ENCODE assay signal across 11 cellular contexts in the genomic region with DNA sequence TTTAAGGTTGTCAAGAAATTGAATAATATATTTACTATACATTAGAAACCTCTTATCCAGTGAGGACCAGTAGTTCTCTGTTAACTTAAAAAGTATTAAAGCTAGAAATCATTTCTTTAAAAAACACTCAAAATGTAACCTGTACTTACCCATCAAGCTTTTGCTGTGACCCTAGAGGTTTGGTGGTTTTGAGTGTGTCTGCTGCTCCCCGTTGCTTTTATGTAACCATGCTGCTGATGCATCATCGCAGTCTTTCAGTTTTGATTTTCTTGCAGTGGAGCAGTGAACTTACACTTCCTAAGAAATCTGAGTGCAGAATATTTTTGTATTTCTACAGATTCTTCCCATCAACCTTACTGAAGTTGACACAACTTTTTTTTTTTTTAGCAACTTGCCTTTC. TPM values are rescaled to one million over a fixed set of nuclear protein-coding genes. Genes with fewer than 3 reads are reported as not detected.
A peak's percentile ranks its signal among the peaks of the same experiment; 100 is the strongest.
DNase-seq lines count a peak whose midpoint lies in the region; ATAC-seq and TF ChIP-seq lines count a peak whose summit lies in the region.
"Had no signal": no experiment of that assay in that cellular context is flagged by ENCODE, and none has a peak within 500 bp of the region (broad histone marks: within the 10 kb centered on the region; RNA-seq: fewer than 3 reads in every experiment).

No MANE protein-coding gene starts in this region.

- peaks cover 21% of the 10 kb centered on the region for H3K4me1 Mint-ChIP-seq in activated CD4-positive, alpha-beta T cell treated with anti-CD3 and anti-CD28 coated beads for 36 hours
- H3K4me1 Mint-ChIP-seq in natural killer cell: peaks cover 61 to 62% of the 10 kb centered on the region in 2 donors

- H3K27ac Mint-ChIP-seq in activated CD4-positive, alpha-beta T cell treated with anti-CD3 and anti-CD28 coated beads for 36 hours: no peak overlapping the region
- H3K27ac Mint-ChIP-seq in natural killer cell: peak overlapping the region; percentile 77 to 85
- H3K27ac Mint-ChIP-seq: activated naive CD8-positive, alpha-beta T cell had no signal

- intact Hi-C loops in activated CD4-positive, alpha-beta T cell treated with anti-CD3 and anti-CD28 coated beads for 36 hours (cut with DNase I, micrococcal nuclease): no loop called here
- intact Hi-C loops in natural killer cell (cut with micrococcal nuclease) (loop anchor here (1.0 to 10.0 kb wide), 3 partner anchors 34 to 725 kb away; partner anchors contain the start of genes MRPS9 and POU3F3), posterior cingulate gyrus (cut with DNase I) (no loop called here)

- H3K9me3 Mint-ChIP-seq in activated CD4-positive, alpha-beta T cell treated with anti-CD3 and anti-CD28 coated beads for 36 hours (ENCODE audit: low read depth): no peaks in the 10 kb centered on the region
- H3K9me3 Mint-ChIP-seq in natural killer cell: no peaks in the 10 kb centered on the region

- H3K36me3 Mint-ChIP-seq in activated CD4-positive, alpha-beta T cell treated with anti-CD3 and anti-CD28 coated beads for 36 hours (ENCODE audit: low read depth): peaks cover 19% of the 10 kb centered on the region
- H3K36me3 Mint-ChIP-seq in natural killer cell: no peaks in the 10 kb centered on the region

- no peak overlapping the region for H3K4me3 Mint-ChIP-seq in activated CD4-positive, alpha-beta T cell treated with anti-CD3 and anti-CD28 coated beads for 36 hours
- H3K4me3 Mint-ChIP-seq in natural killer cell: peak overlapping the region; percentile 77
- H3K4me3 Mint-ChIP-seq: activated naive CD8-positive, alpha-beta T cell had no signal

- no peaks in the 10 kb centered on the region for H3K27me3 Mint-ChIP-seq in activated CD4-positive, alpha-beta T cell treated with anti-CD3 and anti-CD28 coated beads for 36 hours
- no peaks in the 10 kb centered on the region for H3K27me3 Mint-ChIP-seq in natural killer cell (ENCODE audit: low read depth in 2 of 2)
- H3K27me3 Mint-ChIP-seq: activated naive CD8-positive, alpha-beta T cell had no signal

- DNase-seq in activated CD4-positive, alpha-beta T cell treated with anti-CD3 and anti-CD28 coated beads for 36 hours: peak; percentile 59
- DNase-seq in activated CD4-positive, alpha-beta T cell treated with anti-CD3 and anti-CD28 coated beads, Interleukin-2, amount 50 U/mL, for 4 hours: no peak
- DNase-seq in natural killer cell (no peak), dedifferentiated amniotic fluid mesenchymal stem cell (ENCODE audit: extremely low spot score) (no peak), Kasumi-1 (lab: John Stamatoyannopoulos, UW) (no peak), posterior cingulate gyrus (no peak)
- DNase-seq: GDM1, kidney had no signal

- TF ChIP-seq CTCF in natural killer cell (IDR thresholded peaks at IDR 0.05): no peak

- ATAC-seq in activated CD4-positive, alpha-beta T cell treated with anti-CD3 and anti-CD28 coated beads for 36 hours: peak; percentile 90
- peak; percentile 94 for ATAC-seq in GM21576 (IDR thresholded peaks at IDR 0.05; ENCODE audit: unreplicated experiment)
- ATAC-seq in HG03354 (IDR thresholded peaks at IDR 0.05; ENCODE audit: poor library complexity, severe bottlenecking, unreplicated experiment): peak; percentile 73
- ATAC-seq in natural killer cell: peak; percentile 75 to 84 (median 81)

- POLR2A ChIA-PET in activated CD4-positive, alpha-beta T cell treated with anti-CD3 and anti-CD28 coated beads for 36 hours (lab: Charles Lee): no interaction called here

- CTCF ChIA-PET in activated CD4-positive, alpha-beta T cell treated with anti-CD3 and anti-CD28 coated beads for 36 hours (lab: Charles Lee): interaction anchor here (0.7 kb wide), 1 partner anchor 164 kb away, joined by 4 read pairs; no protein-coding TSS in a partner anchor

RNA-seq across cellular contexts. Expression of gene MRPS9, which starts 34.2 kb away (rescaled TPM):
- 10 to 100 TPM; 41.0 to 46.0 TPM for total RNA-seq in activated CD4-positive, alpha-beta T cell treated with anti-CD3 and anti-CD28 coated beads for 36 hours
- total RNA-seq in natural killer cell: 10 to 100 TPM; 17.5 to 25.0 (median 19.2) TPM
